ENCODE assay signal across 24 cellular contexts in the genomic region with DNA sequence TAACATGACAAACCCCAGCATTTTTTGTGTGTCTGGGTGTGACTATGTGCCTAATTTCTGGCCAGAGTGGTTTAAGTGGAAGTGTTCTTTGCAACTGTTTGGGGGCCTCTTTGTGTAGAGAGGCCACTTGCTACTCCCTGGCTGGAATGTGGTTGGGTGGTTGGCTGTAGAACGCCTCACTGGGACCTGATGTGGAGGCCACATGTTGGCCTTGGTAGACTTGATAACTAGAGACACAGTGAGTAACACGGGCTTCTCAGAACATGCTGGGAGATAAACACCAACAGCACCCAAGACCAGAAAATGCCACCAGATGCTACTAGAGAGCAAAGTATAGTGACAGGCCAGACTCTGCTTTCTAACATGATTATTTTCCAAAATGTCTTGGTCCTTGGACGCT.
"Had no signal": no experiment of that assay in that cellular context is flagged by ENCODE, and none has a peak within 500 bp of the region (broad histone marks: within the 10 kb centered on the region; RNA-seq: fewer than 3 reads in every experiment).

No MANE protein-coding gene starts in this region.

- H3K27ac Mint-ChIP-seq: activated naive CD4-positive, alpha-beta T cell treated with anti-CD3 and anti-CD28 coated beads for 36 hours; activated naive CD8-positive, alpha-beta T cell treated with anti-CD3 and anti-CD28 coated beads, Interleukin-2, amount 10 ng/mL, durations not matched to agents 7 days and 5 days; brain; T-helper 2 cell treated with Interferon-gamma antibody and Interleukin-4, amounts not matched to agents 5 μg/mL and 100 μg/mL, for 36 hours had no signal

- ATAC-seq: activated CD4-positive, CD25-positive, alpha-beta regulatory T cell treated with anti-CD3 and anti-CD28 coated beads, Interleukin-2, amount 50 U/mL, for 24 hours; Panc1; Right ventricle myocardium inferior had no signal

- H3K36me3 ChIP-seq: MG63 had no signal

- H3K9me3 ChIP-seq: MG63, SK-N-SH had no signal

- H3K4me3 Mint-ChIP-seq: activated naive CD4-positive, alpha-beta T cell treated with anti-CD3 and anti-CD28 coated beads for 36 hours; activated naive CD8-positive, alpha-beta T cell treated with anti-CD3 and anti-CD28 coated beads, Interleukin-2, amount 10 ng/mL, durations not matched to agents 7 days and 5 days; brain; central memory CD8-positive, alpha-beta T cell; T-helper 2 cell treated with Interferon-gamma antibody and Interleukin-4, amounts not matched to agents 5 μg/mL and 100 μg/mL, for 36 hours had no signal

- H3K4me3 ChIP-seq: MG63 had no signal

- H3K9me3 Mint-ChIP-seq: activated naive CD8-positive, alpha-beta T cell treated with anti-CD3 and anti-CD28 coated beads, Interleukin-2, amount 10 ng/mL, durations not matched to agents 7 days and 5 days; brain; central memory CD8-positive, alpha-beta T cell; T-helper 2 cell treated with Interferon-gamma antibody and Interleukin-4, amounts not matched to agents 5 μg/mL and 100 μg/mL, for 36 hours had no signal

- H3K27me3 Mint-ChIP-seq: activated naive CD8-positive, alpha-beta T cell treated with anti-CD3 and anti-CD28 coated beads, Interleukin-2, amount 10 ng/mL, durations not matched to agents 7 days and 5 days had no signal

- H3K36me3 Mint-ChIP-seq: activated naive CD8-positive, alpha-beta T cell treated with anti-CD3 and anti-CD28 coated beads, Interleukin-2, amount 10 ng/mL, durations not matched to agents 7 days and 5 days; brain had no signal

- H3K27me3 ChIP-seq: MG63 had no signal

- DNase-seq: activated CD4-positive, alpha-beta T cell treated with anti-CD3 and anti-CD28 coated beads for 48 hours; activated CD4-positive, alpha-beta T cell treated with anti-CD3 and anti-CD28 coated beads, Interleukin-2, amount 50 U/mL, for 48 hours; activated effector memory CD4-positive, alpha-beta T cell treated with anti-CD3 and anti-CD28 coated beads, Interleukin-2, amount 50 U/mL, for 16 hours; activated naive CD4-positive, alpha-beta T cell treated with anti-CD3 and anti-CD28 coated beads for 36 hours; activated naive CD8-positive, alpha-beta T cell treated with anti-CD3 and anti-CD28 coated beads, Interleukin-2, amount 10 ng/mL, durations not matched to agents 7 days and 5 days; activated T-cell treated with anti-CD3 and anti-CD28 coated beads for 4 hours; amniotic stem cell; MG63; MV-4-11; NCI-H1092 treated with DMSO at 0.1 percent for 48 hours; NCI-H1436; NCI-H187; NCI-H2081; NK-92 treated with Interleukin-12 subunit alpha and Interleukin-12 subunit beta, amount 100 ng/mL, for 24 hours; OCI-M1; RPMI8226; SK-N-SH; T-helper 1 cell had no signal
